In the genomic region with DNA sequence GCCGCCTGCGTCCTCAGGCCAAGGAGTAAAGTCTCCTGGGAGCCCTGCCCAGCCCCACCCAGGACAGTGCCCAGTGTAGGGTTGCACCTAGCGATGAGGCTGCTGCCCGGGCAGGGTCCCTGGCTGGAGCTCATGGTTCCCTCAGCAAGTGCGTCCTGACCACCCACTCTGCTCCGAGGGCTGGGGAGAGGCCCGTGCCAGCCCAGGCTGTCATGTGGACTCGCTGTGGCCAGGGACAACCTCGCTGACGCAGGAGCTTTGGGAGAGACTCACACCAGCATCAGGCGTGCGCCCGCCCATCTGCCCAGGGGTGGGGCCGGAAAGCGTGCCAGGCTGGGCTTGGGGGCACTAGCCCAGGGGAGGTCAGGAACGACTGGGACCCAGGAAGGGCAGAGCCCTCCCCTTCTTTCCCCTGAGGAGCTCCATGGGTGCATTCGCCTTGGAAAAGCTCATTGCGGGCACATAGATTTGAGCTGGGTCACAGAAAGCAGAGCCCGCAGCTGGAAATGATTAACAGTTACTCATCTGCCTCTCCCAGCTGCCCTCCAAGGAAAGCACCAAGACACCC, we compare ENCODE assay signal across 13 cellular contexts. TPM values are rescaled to one million over a fixed set of nuclear protein-coding genes. Genes with fewer than 3 reads are reported as not detected.
DNase-seq lines count a peak whose midpoint lies in the region; ATAC-seq, FAIRE-seq and TF ChIP-seq lines count a peak whose summit lies in the region.
"Had no signal": no experiment of that assay in that cellular context is flagged by ENCODE, and none has a peak within 500 bp of the region (broad histone marks: within the 10 kb centered on the region; RNA-seq: fewer than 3 reads in every experiment).

No MANE protein-coding gene starts in this region.

- CTCF ChIA-PET in IMR-90 (lab: Yijun Ruan, JAX), result interaction anchor here (0.6 to 1.4 kb wide), 4 partner anchors 11 to 304 kb away, joined by 3 to 4 read pairs (median 3); no protein-coding TSS in a partner anchor
- CTCF ChIA-PET in HepG2 (lab: Yijun Ruan, JAX; ENCODE audit: low intra/inter-chr PET ratio, low total read pairs), result no interaction called here

- no peaks in the 10 kb centered on the region; the same call in 1 of the 2 replicates for H3K9me1 ChIP-seq in IMR-90 (ENCODE audit: insufficient read depth, low read length)

- H2AK5ac ChIP-seq in IMR-90 (ENCODE audit: low read depth, low read length), result no peak overlapping the region

- H3K4me1 ChIP-seq in BE2C (peaks cover 9% of the 10 kb centered on the region), IMR-90 (ENCODE audit: control insufficient read depth, insufficient read depth, low read length) (peaks cover 5% of the 10 kb centered on the region), HepG2 (ENCODE audit: insufficient read depth, low read length) (peaks cover 45% of the 10 kb centered on the region), spleen (peaks cover 0 to 6% (median 0%) of the 10 kb centered on the region in 6 donors)

- H3K79me1 ChIP-seq in IMR-90 (ENCODE audit: low read depth in 1 of 2, low read length in 2 of 2), result no peaks in the 10 kb centered on the region

- no peak overlapping the region for H3K9ac ChIP-seq in IMR-90 (ENCODE audit: low read depth, low read length)
- no peak overlapping the region for H3K9ac ChIP-seq in HepG2 (ENCODE audit: insufficient read depth, low read depth, low read length)

- in situ Hi-C loops in IMR-90 (cut with MboI; ENCODE audit: low sequenced_read_pairs), result no loop called here
- in situ Hi-C loops in brain microvascular endothelial cell (cut with HindIII; ENCODE audit: low pct_ligation_motif_present, low sequenced_read_pairs), result no loop called here
- in situ Hi-C loops in HepG2 (cut with HindIII; ENCODE audit: extremely low pct_ligation_motif_present, low pct_unique_long_range_greater_than_20kb), result no loop called here

- H3K14ac ChIP-seq in IMR-90 (replicated peaks; ENCODE audit: low read depth, low read length), result no peak overlapping the region

- no peak overlapping the region for H3K4ac ChIP-seq in IMR-90 (ENCODE audit: low read depth, low read length)

- H3K9me3 ChIP-seq in BE2C (no peaks in the 10 kb centered on the region), IMR-90 (ENCODE audit: control insufficient read depth, insufficient read depth, low read length) (peaks cover 5% of the 10 kb centered on the region), HepG2 (ENCODE audit: low read length) (no peaks in the 10 kb centered on the region), spleen (peaks cover 0 to 3% (median 0%) of the 10 kb centered on the region in 8 donors)

- no peak overlapping the region for H4K5ac ChIP-seq in IMR-90 (ENCODE audit: low read depth, low read length)

- H2AFZ ChIP-seq in IMR-90 (replicated peaks; ENCODE audit: low read length, poor library complexity) (peak overlapping the region; percentile 80), HepG2 (ENCODE audit: low read length) (no peak overlapping the region)

- H2AK9ac ChIP-seq in IMR-90 (replicated peaks; ENCODE audit: low read depth, low read length, poor library complexity), result peak overlapping the region; percentile 58

- dilution Hi-C loops in IMR-90 (cut with HindIII; ENCODE audit: low sequenced_read_pairs, unreplicated experiment), result no loop called here

- no peak overlapping the region for H3K56ac ChIP-seq in IMR-90 (ENCODE audit: extremely low read depth, insufficient read depth, low read length)

- H2BK20ac ChIP-seq in IMR-90 (ENCODE audit: low read depth, low read length), result no peak overlapping the region

- H4K20me1 ChIP-seq in IMR-90 (ENCODE audit: insufficient read depth, low read length), result no peaks in the 10 kb centered on the region
- H4K20me1 ChIP-seq in HepG2 (ENCODE audit: insufficient read depth, low read length), result no peaks in the 10 kb centered on the region

- H4K91ac ChIP-seq in IMR-90 (ENCODE audit: insufficient read depth, low read depth, low read length), result no peak overlapping the region

- no peak overlapping the region for H3K27ac ChIP-seq in IMR-90 (ENCODE audit: insufficient read depth, low read length)
- H3K27ac ChIP-seq in brain microvascular endothelial cell, result no peak overlapping the region
- H3K27ac ChIP-seq in HepG2 (ENCODE audit: extremely low read length, insufficient read depth, low read length), result no peak overlapping the region
- no peak overlapping the region for H3K27ac ChIP-seq in substantia nigra (ENCODE audit: low read depth, low read length, poor library complexity, severe bottlenecking)
- no peak overlapping the region for H3K27ac ChIP-seq in spleen

- BruUV-seq in IMR-90 (replicated peaks; lab: Mats Ljungman, UMichigan) (no TSS peak), HepG2 (replicated peaks; lab: Mats Ljungman, UMichigan) (no TSS peak)

- no peak overlapping the region for H2BK5ac ChIP-seq in IMR-90 (ENCODE audit: low read depth, low read length, poor library complexity, severe bottlenecking)

- ATAC-seq in IMR-90 (ENCODE audit: low read depth) (peak; percentile 77), HepG2 (no peak), HG03571 (IDR thresholded peaks at IDR 0.05; ENCODE audit: unreplicated experiment) (no peak)
- ATAC-seq: naive thymus-derived CD4-positive, alpha-beta T cell; stimulated activated effector memory CD8-positive, alpha-beta T cell treated with anti-CD3 and anti-CD28 coated beads, Interleukin-12 subunit alpha, Interleukin-12 subunit beta, amount 100 ng/mL, for 72 hours had no signal

- TF ChIP-seq RAD21 in IMR-90 (IDR thresholded peaks at IDR 0.05; ENCODE audit: low read length) (no peak), HepG2 (CRISPR knock-in tag; IDR thresholded peaks at IDR 0.05) (no peak)

- no peak for TF ChIP-seq CTCF in BE2C (IDR thresholded peaks at IDR 0.05; ENCODE audit: low read depth, low read length)
- TF ChIP-seq CTCF in IMR-90 (conservative IDR thresholded peaks at IDR 0.05; ENCODE audit: low read depth, low read length), result no peak
- TF ChIP-seq CTCF in brain microvascular endothelial cell (IDR thresholded peaks at IDR 0.05; ENCODE audit: low read depth, low read length, missing control alignments), result no peak
- no peak for TF ChIP-seq CTCF in HepG2 (CRISPR knock-in tag; IDR thresholded peaks at IDR 0.05)
- no peak for TF ChIP-seq CTCF in spleen (IDR thresholded peaks at IDR 0.05 in 8 of 11, conservative IDR thresholded peaks at IDR 0.05 in 3 of 11)

- intact Hi-C loops in IMR-90 (cut with micrococcal nuclease) (no loop called here), HepG2 (cut with micrococcal nuclease; ENCODE audit: unreplicated experiment) (no loop called here), spleen (cut with DNase I; ENCODE audit: low total_unique reads) (no loop called here)

- TF ChIP-seq EP300 in HepG2 (IDR thresholded peaks at IDR 0.05; ENCODE audit: low read depth in 2 of 2, low read length in 2 of 2), result no peak
- no peak for TF ChIP-seq EP300 in HepG2 (CRISPR knock-in tag; IDR thresholded peaks at IDR 0.05; ENCODE audit: borderline replicate concordance)

- H3K4me3 ChIP-seq in BE2C (ENCODE audit: low read depth, low read length) (no peak overlapping the region; the same call in 1 of the 2 replicates), IMR-90 (ENCODE audit: insufficient read depth, low read depth, low read length) (no peak overlapping the region), brain microvascular endothelial cell (ENCODE audit: low read depth, low read length) (no peak overlapping the region), HepG2 (replicated peaks in 1 of 3; ENCODE audit: insufficient read depth in 1 of 3, low read depth in 2 of 3, low read length in 3 of 3) (no peak overlapping the region), spleen (no peak overlapping the region)

- peak; percentile 47 for DNase-seq in BE2C
- peak; percentile 73 for DNase-seq in IMR-90
- DNase-seq in brain microvascular endothelial cell, result peak; percentile 45
- no peak for DNase-seq in HepG2 (ENCODE audit: low spot score)
- no peak for DNase-seq in substantia nigra (lab: John Stamatoyannopoulos, UW)
- DNase-seq in NCI-H774 (lab: John Stamatoyannopoulos, UW), result no peak
- DNase-seq in spleen, result no peak
- DNase-seq: activated CD4-positive, CD25-positive, alpha-beta regulatory T cell; cortex of kidney; naive thymus-derived CD4-positive, alpha-beta T cell; NCI-H2029 had no signal

- no peak for TF ChIP-seq POLR2A in IMR-90 (IDR thresholded peaks at IDR 0.05; ENCODE audit: low read depth, low read length)
- no peak for TF ChIP-seq POLR2A in HepG2 (IDR thresholded peaks at IDR 0.05; ENCODE audit: insufficient read depth in 1 of 2, low read depth in 2 of 2, low read length in 2 of 2)
- TF ChIP-seq POLR2A in spleen (IDR thresholded peaks at IDR 0.05), result no peak

- WGBS in IMR-90 (ENCODE audit: extremely low coverage in 2 of 2, insufficient read length in 1 of 2), 2 experiments, result 59% methylated on average over 14 of the region's 19 CpGs; no CpG with 5 or more reads in 1 of the 2 experiments
- WGBS in HepG2 (ENCODE audit: low lambda C conversion rate), result 87% methylated on average over 15 of the region's 19 CpGs
- WGBS in spleen, 5 donors, result 84 to 90% (median 87%) methylated on average over 14 to 19 of the region's 19 CpGs

- POLR2A ChIA-PET in IMR-90 (lab: Charles Lee; ENCODE audit: unreplicated experiment), result no interaction called here
- POLR2A ChIA-PET in HepG2 (lab: Yijun Ruan, JAX), result no interaction called here

- no peaks in the 10 kb centered on the region for H3K79me2 ChIP-seq in HepG2 (ENCODE audit: insufficient read depth, low read length)

- no peak overlapping the region for H3K4me2 ChIP-seq in IMR-90 (ENCODE audit: low read depth, low read length)
- H3K4me2 ChIP-seq in HepG2 (ENCODE audit: low read depth, low read length), result no peak overlapping the region

- H3K18ac ChIP-seq in IMR-90 (ENCODE audit: low read depth, low read length), result no peak overlapping the region

- H3K27me3 ChIP-seq in BE2C (peaks cover 3% of the 10 kb centered on the region; the same call in 1 of the 2 replicates), IMR-90 (ENCODE audit: control insufficient read depth, insufficient read depth, low read length) (peaks cover 29% of the 10 kb centered on the region), brain microvascular endothelial cell (replicated peaks) (no peaks in the 10 kb centered on the region), HepG2 (ENCODE audit: control insufficient read depth in 1 of 2, insufficient read depth in 2 of 2, low read length in 2 of 2) (no peaks in the 10 kb centered on the region), spleen (replicated peaks in 1 of 7) (peaks cover 0 to 50% (median 3%) of the 10 kb centered on the region in 7 donors)

- H3K36me3 ChIP-seq in BE2C (no peaks in the 10 kb centered on the region), IMR-90 (ENCODE audit: control insufficient read depth, insufficient read depth, low read length) (no peaks in the 10 kb centered on the region), brain microvascular endothelial cell (replicated peaks) (no peaks in the 10 kb centered on the region), HepG2 (replicated peaks in 1 of 2; ENCODE audit: control insufficient read depth in 1 of 2, insufficient read depth in 2 of 2, low read length in 2 of 2) (no peaks in the 10 kb centered on the region), spleen (no peaks in the 10 kb centered on the region)

- no peak overlapping the region for H2BK120ac ChIP-seq in IMR-90 (ENCODE audit: low read depth, low read length)

- H3K23ac ChIP-seq in IMR-90 (ENCODE audit: low read depth, low read length), result no peak overlapping the region

- FAIRE-seq in HepG2 (lab: Jason Lieb, UNC), result no peak

- H4K8ac ChIP-seq in IMR-90 (ENCODE audit: low read depth in 2 of 2, low read length in 2 of 2), result no peak overlapping the region

- H2BK15ac ChIP-seq in IMR-90 (ENCODE audit: low read depth, low read length), result no peak overlapping the region; the same call in 2 of the 3 replicates

RNA-seq across cellular contexts. Expression of a gene that starts 19.7 kb away (rescaled TPM):
- polyA plus RNA-seq in BE2C (2012; ENCODE audit: insufficient read depth, insufficient read length, low read depth), result 0.91 TPM
- total RNA-seq in IMR-90 (2012; rRNA removed), result not detected in 2 replicates
- not detected in 2 replicates for polyA plus RNA-seq in IMR-90 (2012; rRNA removed)
- polyA plus RNA-seq in IMR-90 (2012; cell fraction: cytosol; rRNA removed), result not detected in 2 replicates
- polyA plus RNA-seq in IMR-90 (2012; cell fraction: nucleus; rRNA removed; ENCODE audit: low replicate concordance), result not detected in 2 replicates
- total RNA-seq in HepG2 (2016; rRNA removed; fragmentation: Illumina TruSeq; extraction: Trizol), result 19.7 and 37.6 TPM in 2 replicates
- 33.1 and 44.2 TPM in 2 replicates for total RNA-seq in HepG2 (2016; cell fraction: cytosol; rRNA removed; fragmentation: Illumina TruSeq; extraction: Trizol; ENCODE audit: low read depth)
- 22.9 and 38.8 TPM in 2 replicates for total RNA-seq in HepG2 (2016; cell fraction: insoluble cytoplasmic fraction; rRNA removed; fragmentation: Illumina TruSeq; extraction: Trizol)
- total RNA-seq in HepG2 (2016; cell fraction: membrane; rRNA removed; fragmentation: Illumina TruSeq; extraction: Trizol), result 21.1 and 25.9 TPM in 2 replicates
- total RNA-seq in HepG2 (2016; cell fraction: nucleus; rRNA removed; fragmentation: Illumina TruSeq; extraction: Trizol), result 32.6 and 36.8 TPM in 2 replicates
- 40.2 and 52.2 TPM in 2 replicates for polyA plus RNA-seq in HepG2 (2011; rRNA removed)
- 26.5 and 78.5 TPM in 2 replicates for polyA plus RNA-seq in HepG2 (2011; cell fraction: cytosol; rRNA removed)
- 52.0 and 101 TPM in 2 replicates for polyA plus RNA-seq in HepG2 (2011; cell fraction: nucleus; rRNA removed)
- 6.6 and 9.6 TPM in 2 replicates for polyA plus RNA-seq in HepG2 (2012)
- 13.7 and 15.6 TPM in 2 replicates for polyA plus RNA-seq in HepG2 (2016; cell fraction: cytosol; fragmentation: Illumina TruSeq; extraction: Trizol; ENCODE audit: low read depth)
- polyA plus RNA-seq in HepG2 (2016; cell fraction: insoluble cytoplasmic fraction; fragmentation: Illumina TruSeq; extraction: Trizol; ENCODE audit: low read depth), result 23.0 and 24.6 TPM in 2 replicates
- polyA plus RNA-seq in HepG2 (2016; cell fraction: membrane; fragmentation: Illumina TruSeq; extraction: Trizol; ENCODE audit: low read depth), result 18.2 and 22.6 TPM in 2 replicates
- polyA plus RNA-seq in HepG2 (2016; cell fraction: nucleus; fragmentation: Illumina TruSeq; extraction: Trizol; ENCODE audit: insufficient read depth, low read depth), result 75.4 and 78.7 TPM in 2 replicates
- 0.12 and 80.3 TPM in 2 replicates for polyA minus RNA-seq in HepG2 (2011; rRNA and poly(A)+ RNA removed; ENCODE audit: low replicate concordance)
- polyA minus RNA-seq in HepG2 (2011; cell fraction: cytosol; rRNA and poly(A)+ RNA removed), result 12.5 and 17.6 TPM in 2 replicates
- 3.5 and 4.8 TPM in 2 replicates for polyA minus RNA-seq in HepG2 (2011; cell fraction: nucleus; rRNA and poly(A)+ RNA removed)
- 10 to 100 TPM in 1 of 7 donors, 1 to 10 TPM in 5, under 1 TPM in 1; 0.57 to 39.5 (median 4.0) TPM for total RNA-seq in spleen
- 1 to 10 TPM in 1 of 3 donors, under 1 TPM in 2; 0.33 to 2.0 (median 0.83) TPM for polyA plus RNA-seq in spleen
- total RNA-seq: naive thymus-derived CD4-positive, alpha-beta T cell had no signal
- polyA plus RNA-seq: naive thymus-derived CD4-positive, alpha-beta T cell had no signal

RNA-seq across cellular contexts. Expression of a gene that starts 24.4 kb away (rescaled TPM):
- polyA plus RNA-seq in BE2C (2012; ENCODE audit: insufficient read depth, insufficient read length, low read depth), result 99.0 TPM
- total RNA-seq in IMR-90 (2012; rRNA removed) (99.8 and 113 TPM in 2 replicates), HepG2 (2016; rRNA removed; fragmentation: Illumina TruSeq; extraction: Trizol) (69.4 and 80.0 TPM in 2 replicates), spleen (10 to 100 TPM; 44.4 to 96.2 (median 79.0) TPM)
- polyA plus RNA-seq in IMR-90 (2012; rRNA removed) (97.3 and 112 TPM in 2 replicates), HepG2 (2011; rRNA removed) (73.3 and 87.2 TPM in 2 replicates), spleen (10 to 100 TPM; 54.2 to 90.5 (median 63.6) TPM)
- 84.9 and 127 TPM in 2 replicates for polyA plus RNA-seq in IMR-90 (2012; cell fraction: cytosol; rRNA removed)
- polyA plus RNA-seq in IMR-90 (2012; cell fraction: nucleus; rRNA removed; ENCODE audit: low replicate concordance), result 115 and 242 TPM in 2 replicates
- 12.3 and 14.1 TPM in 2 replicates for total RNA-seq in HepG2 (2016; cell fraction: cytosol; rRNA removed; fragmentation: Illumina TruSeq; extraction: Trizol; ENCODE audit: low read depth)
- total RNA-seq in HepG2 (2016; cell fraction: insoluble cytoplasmic fraction; rRNA removed; fragmentation: Illumina TruSeq; extraction: Trizol), result 68.7 and 70.7 TPM in 2 replicates
- total RNA-seq in HepG2 (2016; cell fraction: membrane; rRNA removed; fragmentation: Illumina TruSeq; extraction: Trizol), result 36.1 and 43.1 TPM in 2 replicates
- 43.4 and 46.6 TPM in 2 replicates for total RNA-seq in HepG2 (2016; cell fraction: nucleus; rRNA removed; fragmentation: Illumina TruSeq; extraction: Trizol)
- polyA plus RNA-seq in HepG2 (2011; cell fraction: cytosol; rRNA removed), result 71.4 and 105 TPM in 2 replicates
- 141 and 163 TPM in 2 replicates for polyA plus RNA-seq in HepG2 (2011; cell fraction: nucleus; rRNA removed)
- 39.3 and 47.1 TPM in 2 replicates for polyA plus RNA-seq in HepG2 (2012)
- polyA plus RNA-seq in HepG2 (2016; cell fraction: cytosol; fragmentation: Illumina TruSeq; extraction: Trizol; ENCODE audit: low read depth), result 9.6 and 12.7 TPM in 2 replicates
- 89.2 and 96.6 TPM in 2 replicates for polyA plus RNA-seq in HepG2 (2016; cell fraction: insoluble cytoplasmic fraction; fragmentation: Illumina TruSeq; extraction: Trizol; ENCODE audit: low read depth)
- 29.6 and 33.2 TPM in 2 replicates for polyA plus RNA-seq in HepG2 (2016; cell fraction: membrane; fragmentation: Illumina TruSeq; extraction: Trizol; ENCODE audit: low read depth)
- polyA plus RNA-seq in HepG2 (2016; cell fraction: nucleus; fragmentation: Illumina TruSeq; extraction: Trizol; ENCODE audit: insufficient read depth, low read depth), result 105 and 109 TPM in 2 replicates
- 73.7 and 140 TPM in 2 replicates for polyA minus RNA-seq in HepG2 (2011; rRNA and poly(A)+ RNA removed; ENCODE audit: low replicate concordance)
- polyA minus RNA-seq in HepG2 (2011; cell fraction: cytosol; rRNA and poly(A)+ RNA removed), result 50.0 and 50.5 TPM in 2 replicates
- 25.8 and 33.6 TPM in 2 replicates for polyA minus RNA-seq in HepG2 (2011; cell fraction: nucleus; rRNA and poly(A)+ RNA removed)

RNA-seq across cellular contexts. Expression of a gene that starts 24.5 kb away (rescaled TPM):
- polyA plus RNA-seq in BE2C (2012; ENCODE audit: insufficient read depth, insufficient read length, low read depth), result 6.1 TPM
- total RNA-seq in IMR-90 (2012; rRNA removed) (0.90 and 1.1 TPM in 2 replicates), HepG2 (2016; rRNA removed; fragmentation: Illumina TruSeq; extraction: Trizol) (11.0 and 11.2 TPM in 2 replicates), spleen (1 to 10 TPM; 2.9 to 5.7 (median 4.7) TPM)
- polyA plus RNA-seq in IMR-90 (2012; rRNA removed) (3.2 and 3.4 TPM in 2 replicates), HepG2 (2011; rRNA removed) (5.7 and 6.3 TPM in 2 replicates), spleen (1 to 10 TPM; 3.8 to 7.0 (median 4.9) TPM)
- 1.8 and 2.4 TPM in 2 replicates for polyA plus RNA-seq in IMR-90 (2012; cell fraction: cytosol; rRNA removed)
- polyA plus RNA-seq in IMR-90 (2012; cell fraction: nucleus; rRNA removed; ENCODE audit: low replicate concordance), result 7.6 and 17.1 TPM in 2 replicates
- total RNA-seq in HepG2 (2016; cell fraction: cytosol; rRNA removed; fragmentation: Illumina TruSeq; extraction: Trizol; ENCODE audit: low read depth), result 9.1 and 14.3 TPM in 2 replicates
- 11.7 and 12.8 TPM in 2 replicates for total RNA-seq in HepG2 (2016; cell fraction: insoluble cytoplasmic fraction; rRNA removed; fragmentation: Illumina TruSeq; extraction: Trizol)
- 14.6 and 17.6 TPM in 2 replicates for total RNA-seq in HepG2 (2016; cell fraction: membrane; rRNA removed; fragmentation: Illumina TruSeq; extraction: Trizol)
- 9.0 and 10.4 TPM in 2 replicates for total RNA-seq in HepG2 (2016; cell fraction: nucleus; rRNA removed; fragmentation: Illumina TruSeq; extraction: Trizol)
- polyA plus RNA-seq in HepG2 (2011; cell fraction: cytosol; rRNA removed), result 3.3 and 3.5 TPM in 2 replicates
- polyA plus RNA-seq in HepG2 (2011; cell fraction: nucleus; rRNA removed), result 14.9 and 16.4 TPM in 2 replicates
- polyA plus RNA-seq in HepG2 (2012), result 8.1 and 9.7 TPM in 2 replicates
- polyA plus RNA-seq in HepG2 (2016; cell fraction: cytosol; fragmentation: Illumina TruSeq; extraction: Trizol; ENCODE audit: low read depth), result 17.1 and 17.6 TPM in 2 replicates
- polyA plus RNA-seq in HepG2 (2016; cell fraction: insoluble cytoplasmic fraction; fragmentation: Illumina TruSeq; extraction: Trizol; ENCODE audit: low read depth), result 12.9 and 16.7 TPM in 2 replicates
- polyA plus RNA-seq in HepG2 (2016; cell fraction: membrane; fragmentation: Illumina TruSeq; extraction: Trizol; ENCODE audit: low read depth), result 20.1 and 25.8 TPM in 2 replicates
- polyA plus RNA-seq in HepG2 (2016; cell fraction: nucleus; fragmentation: Illumina TruSeq; extraction: Trizol; ENCODE audit: insufficient read depth, low read depth), result 25.8 and 32.4 TPM in 2 replicates
- polyA minus RNA-seq in HepG2 (2011; rRNA and poly(A)+ RNA removed; ENCODE audit: low replicate concordance), result 6.0 and 18.6 TPM in 2 replicates
- polyA minus RNA-seq in HepG2 (2011; cell fraction: cytosol; rRNA and poly(A)+ RNA removed), result 1.4 and 1.8 TPM in 2 replicates
- 7.2 and 7.7 TPM in 2 replicates for polyA minus RNA-seq in HepG2 (2011; cell fraction: nucleus; rRNA and poly(A)+ RNA removed)

RNA-seq across cellular contexts. Expression of a gene that starts 53.3 kb away (rescaled TPM):
- 147 TPM for polyA plus RNA-seq in BE2C (2012; ENCODE audit: insufficient read depth, insufficient read length, low read depth)
- total RNA-seq in IMR-90 (2012; rRNA removed) (18.6 and 19.5 TPM in 2 replicates), HepG2 (2016; rRNA removed; fragmentation: Illumina TruSeq; extraction: Trizol) (1.2 and 2.5 TPM in 2 replicates), spleen (100 to 1,000 TPM in 2 of 7 donors, 10 to 100 TPM in 5; 47.6 to 114 (median 76.3) TPM)
- polyA plus RNA-seq in IMR-90 (2012; rRNA removed) (61.8 and 65.3 TPM in 2 replicates), HepG2 (2011; rRNA removed) (3.9 and 4.3 TPM in 2 replicates), spleen (100 to 1,000 TPM in 2 of 3 donors, 10 to 100 TPM in 1; 74.4 to 201 (median 134) TPM)
- polyA plus RNA-seq in IMR-90 (2012; cell fraction: cytosol; rRNA removed), result 36.5 and 41.9 TPM in 2 replicates
- 292 and 559 TPM in 2 replicates for polyA plus RNA-seq in IMR-90 (2012; cell fraction: nucleus; rRNA removed; ENCODE audit: low replicate concordance)
- 4.2 and 5.8 TPM in 2 replicates for total RNA-seq in HepG2 (2016; cell fraction: cytosol; rRNA removed; fragmentation: Illumina TruSeq; extraction: Trizol; ENCODE audit: low read depth)
- 1.4 and 2.6 TPM in 2 replicates for total RNA-seq in HepG2 (2016; cell fraction: insoluble cytoplasmic fraction; rRNA removed; fragmentation: Illumina TruSeq; extraction: Trizol)
- total RNA-seq in HepG2 (2016; cell fraction: membrane; rRNA removed; fragmentation: Illumina TruSeq; extraction: Trizol), result 3.5 TPM in 2 replicates
- 2.4 and 3.5 TPM in 2 replicates for total RNA-seq in HepG2 (2016; cell fraction: nucleus; rRNA removed; fragmentation: Illumina TruSeq; extraction: Trizol)
- polyA plus RNA-seq in HepG2 (2011; cell fraction: cytosol; rRNA removed), result 1.5 and 2.1 TPM in 2 replicates
- 28.1 and 29.8 TPM in 2 replicates for polyA plus RNA-seq in HepG2 (2011; cell fraction: nucleus; rRNA removed)
- polyA plus RNA-seq in HepG2 (2012), result 2.7 and 6.1 TPM in 2 replicates
- polyA plus RNA-seq in HepG2 (2016; cell fraction: cytosol; fragmentation: Illumina TruSeq; extraction: Trizol; ENCODE audit: low read depth), result 1.1 TPM in 2 replicates
- 1.1 and 1.2 TPM in 2 replicates for polyA plus RNA-seq in HepG2 (2016; cell fraction: insoluble cytoplasmic fraction; fragmentation: Illumina TruSeq; extraction: Trizol; ENCODE audit: low read depth)
- polyA plus RNA-seq in HepG2 (2016; cell fraction: membrane; fragmentation: Illumina TruSeq; extraction: Trizol; ENCODE audit: low read depth), result 1.0 and 1.2 TPM in 2 replicates
- 11.0 and 12.6 TPM in 2 replicates for polyA plus RNA-seq in HepG2 (2016; cell fraction: nucleus; fragmentation: Illumina TruSeq; extraction: Trizol; ENCODE audit: insufficient read depth, low read depth)
- polyA minus RNA-seq in HepG2 (2011; rRNA and poly(A)+ RNA removed; ENCODE audit: low replicate concordance), result 2.9 and 43.1 TPM in 2 replicates
- polyA minus RNA-seq in HepG2 (2011; cell fraction: cytosol; rRNA and poly(A)+ RNA removed), result 1.6 and 2.8 TPM in 2 replicates
- 4.5 and 5.8 TPM in 2 replicates for polyA minus RNA-seq in HepG2 (2011; cell fraction: nucleus; rRNA and poly(A)+ RNA removed)

RNA-seq across cellular contexts. Expression of a gene that starts 57.6 kb away (rescaled TPM):
- 14.5 TPM for polyA plus RNA-seq in BE2C (2012; ENCODE audit: insufficient read depth, insufficient read length, low read depth)
- 5.0 and 5.4 TPM in 2 replicates for total RNA-seq in IMR-90 (2012; rRNA removed)
- polyA plus RNA-seq in IMR-90 (2012; rRNA removed), result 17.4 and 17.7 TPM in 2 replicates
- 5.8 and 13.6 TPM in 2 replicates for polyA plus RNA-seq in IMR-90 (2012; cell fraction: cytosol; rRNA removed)
- 145 and 321 TPM in 2 replicates for polyA plus RNA-seq in IMR-90 (2012; cell fraction: nucleus; rRNA removed; ENCODE audit: low replicate concordance)
- not detected in 2 replicates for total RNA-seq in HepG2 (2016; rRNA removed; fragmentation: Illumina TruSeq; extraction: Trizol)
- not detected in 2 replicates for total RNA-seq in HepG2 (2016; cell fraction: cytosol; rRNA removed; fragmentation: Illumina TruSeq; extraction: Trizol; ENCODE audit: low read depth)
- total RNA-seq in HepG2 (2016; cell fraction: insoluble cytoplasmic fraction; rRNA removed; fragmentation: Illumina TruSeq; extraction: Trizol), result 0.15 TPM in 1 of 2 replicates, not detected in the other
- total RNA-seq in HepG2 (2016; cell fraction: membrane; rRNA removed; fragmentation: Illumina TruSeq; extraction: Trizol), result not detected in 2 replicates
- not detected in 2 replicates for total RNA-seq in HepG2 (2016; cell fraction: nucleus; rRNA removed; fragmentation: Illumina TruSeq; extraction: Trizol)
- polyA plus RNA-seq in HepG2 (2011; rRNA removed), result 0.59 and 2.1 TPM in 2 replicates
- 0.19 and 0.32 TPM in 2 replicates for polyA plus RNA-seq in HepG2 (2011; cell fraction: cytosol; rRNA removed)
- polyA plus RNA-seq in HepG2 (2011; cell fraction: nucleus; rRNA removed), result 4.5 and 6.2 TPM in 2 replicates
- 0.27 and 0.35 TPM in 2 replicates for polyA plus RNA-seq in HepG2 (2012)
- polyA plus RNA-seq in HepG2 (2016; cell fraction: cytosol; fragmentation: Illumina TruSeq; extraction: Trizol; ENCODE audit: low read depth), result not detected in 2 replicates
- not detected in 2 replicates for polyA plus RNA-seq in HepG2 (2016; cell fraction: insoluble cytoplasmic fraction; fragmentation: Illumina TruSeq; extraction: Trizol; ENCODE audit: low read depth)
- 0.06 TPM in 1 of 2 replicates, not detected in the other for polyA plus RNA-seq in HepG2 (2016; cell fraction: membrane; fragmentation: Illumina TruSeq; extraction: Trizol; ENCODE audit: low read depth)
- polyA plus RNA-seq in HepG2 (2016; cell fraction: nucleus; fragmentation: Illumina TruSeq; extraction: Trizol; ENCODE audit: insufficient read depth, low read depth), result 0.52 and 1.2 TPM in 2 replicates
- 0.58 and 25.2 TPM in 2 replicates for polyA minus RNA-seq in HepG2 (2011; rRNA and poly(A)+ RNA removed; ENCODE audit: low replicate concordance)
- not detected in 2 replicates for polyA minus RNA-seq in HepG2 (2011; cell fraction: cytosol; rRNA and poly(A)+ RNA removed)
- 0.26 and 0.99 TPM in 2 replicates for polyA minus RNA-seq in HepG2 (2011; cell fraction: nucleus; rRNA and poly(A)+ RNA removed)
- 1 to 10 TPM in 3 of 7 donors, under 1 TPM in 3, not detected in 1; 0.37 to 2.2 (median 1.0) TPM for total RNA-seq in spleen
- polyA plus RNA-seq in spleen, result 1 to 10 TPM; 2.9 to 4.3 (median 3.7) TPM
- polyA plus RNA-seq: naive thymus-derived CD4-positive, alpha-beta T cell had no signal

Comparison
In these comparisons a context has a peak if more than half of its experiments do, and no peak if none do; other contexts are left out.
1. DNase-seq: peak in BE2C (single experiment), IMR-90 (single experiment) and brain microvascular endothelial cell (single experiment); none in HepG2 (single experiment), substantia nigra (0 of 49), NCI-H774 (single experiment) and spleen (single experiment).